ENCODE assay signal across 8 cellular contexts in genomic region chr4:153486281-153487151, GRCh38. TPM values are rescaled to one million over a fixed set of nuclear protein-coding genes. Genes with fewer than 3 reads are reported as not detected.
A peak's percentile ranks its signal among the peaks of the same experiment; 100 is the strongest.
DNase-seq lines count a peak whose midpoint lies in the region; ATAC-seq and TF ChIP-seq lines count a peak whose summit lies in the region.

No MANE protein-coding gene starts in this region.

- peak overlapping the region; percentile 81 to 90 (median 88) for H3K4me3 Mint-ChIP-seq in CD4-positive, CD25-positive, alpha-beta regulatory T cell
- H3K4me3 Mint-ChIP-seq in activated naive CD8-positive, alpha-beta T cell treated with anti-CD3 and anti-CD28 coated beads, Interleukin-2, amount 50 U/mL, for 24 hours = peak overlapping the region; percentile 76
- peak overlapping the region; percentile 51 for H3K4me3 Mint-ChIP-seq in type B pancreatic cell

- peak overlapping the region; percentile 92 for H3K27ac ChIP-seq in CD4-positive, CD25-positive, alpha-beta regulatory T cell (ENCODE audit: insufficient read depth, low read length, poor library complexity, severe bottlenecking)

- H3K36me3 ChIP-seq in CD4-positive, CD25-positive, alpha-beta regulatory T cell (ENCODE audit: control insufficient read depth, insufficient read depth, low read length) = peaks cover 5% of the 10 kb centered on the region

- peak overlapping the region; percentile 90 for H3K4me3 ChIP-seq in CD4-positive, CD25-positive, alpha-beta regulatory T cell (ENCODE audit: low read depth, low read length)

- peaks cover 8% of the 10 kb centered on the region for H3K36me3 Mint-ChIP-seq in CD4-positive, CD25-positive, alpha-beta regulatory T cell
- H3K36me3 Mint-ChIP-seq in activated naive CD8-positive, alpha-beta T cell treated with anti-CD3 and anti-CD28 coated beads, Interleukin-2, amount 50 U/mL, for 24 hours (ENCODE audit: low read depth) = peaks cover 15% of the 10 kb centered on the region
- no peaks in the 10 kb centered on the region for H3K36me3 Mint-ChIP-seq in type B pancreatic cell

- H3K9me3 Mint-ChIP-seq in CD4-positive, CD25-positive, alpha-beta regulatory T cell = no peaks in the 10 kb centered on the region
- no peaks in the 10 kb centered on the region for H3K9me3 Mint-ChIP-seq in activated naive CD8-positive, alpha-beta T cell treated with anti-CD3 and anti-CD28 coated beads, Interleukin-2, amount 50 U/mL, for 24 hours
- H3K9me3 Mint-ChIP-seq in type B pancreatic cell = no peaks in the 10 kb centered on the region

- peaks cover 86% of the 10 kb centered on the region for H3K4me1 ChIP-seq in CD4-positive, CD25-positive, alpha-beta regulatory T cell (ENCODE audit: control insufficient read depth, insufficient read depth, low read length, poor library complexity, severe bottlenecking)

- no peaks in the 10 kb centered on the region for H3K27me3 Mint-ChIP-seq in CD4-positive, CD25-positive, alpha-beta regulatory T cell
- H3K27me3 Mint-ChIP-seq in activated naive CD8-positive, alpha-beta T cell treated with anti-CD3 and anti-CD28 coated beads, Interleukin-2, amount 50 U/mL, for 24 hours = peaks cover 2% of the 10 kb centered on the region
- H3K27me3 Mint-ChIP-seq in type B pancreatic cell = no peaks in the 10 kb centered on the region

- peak; percentile 22 to 29 for ATAC-seq in CD4-positive, CD25-positive, alpha-beta regulatory T cell (ENCODE audit: low read depth in 2 of 2)
- ATAC-seq in activated naive CD8-positive, alpha-beta T cell treated with anti-CD3 and anti-CD28 coated beads, Interleukin-2, amount 50 U/mL, for 24 hours = no peak
- peak; percentile 64 for ATAC-seq in left colon
- no peak for ATAC-seq in HG02973 (IDR thresholded peaks at IDR 0.05; ENCODE audit: unreplicated experiment)

- intact Hi-C loops in left colon (cut with DNase I, micrococcal nuclease) = no loop called here

- DNase-seq in CD4-positive, CD25-positive, alpha-beta regulatory T cell = peak in 1 of 3 donors; percentile 57
- DNase-seq in HT1080 (ENCODE audit: low read depth) = peak; percentile 87
- no peak for DNase-seq in activated naive CD8-positive, alpha-beta T cell treated with anti-CD3 and anti-CD28 coated beads, Interleukin-2, amount 50 U/mL, for 24 hours
- no peak for DNase-seq in left colon
- DNase-seq in type B pancreatic cell (ENCODE audit: extremely low spot score, unreplicated experiment) = no peak
- no peak for DNase-seq in COLO829 (ENCODE audit: low spot score)
- no peak for DNase-seq in retina

- H3K4me1 Mint-ChIP-seq in CD4-positive, CD25-positive, alpha-beta regulatory T cell = peaks cover 37 to 83% (median 74%) of the 10 kb centered on the region in 4 donors
- peaks cover 85% of the 10 kb centered on the region for H3K4me1 Mint-ChIP-seq in activated naive CD8-positive, alpha-beta T cell treated with anti-CD3 and anti-CD28 coated beads, Interleukin-2, amount 50 U/mL, for 24 hours
- H3K4me1 Mint-ChIP-seq in type B pancreatic cell (ENCODE audit: unreplicated experiment) = peaks cover 53% of the 10 kb centered on the region

- TF ChIP-seq CTCF in type B pancreatic cell (conservative IDR thresholded peaks at IDR 0.05) = no peak

- no peaks in the 10 kb centered on the region for H3K9me3 ChIP-seq in CD4-positive, CD25-positive, alpha-beta regulatory T cell (ENCODE audit: control insufficient read depth in 2 of 2, low read length in 2 of 2)

- H3K27ac Mint-ChIP-seq in CD4-positive, CD25-positive, alpha-beta regulatory T cell = peak overlapping the region; percentile 95 to 99 (median 98)
- peak overlapping the region; percentile 95 for H3K27ac Mint-ChIP-seq in activated naive CD8-positive, alpha-beta T cell treated with anti-CD3 and anti-CD28 coated beads, Interleukin-2, amount 50 U/mL, for 24 hours
- peak overlapping the region; percentile 90 for H3K27ac Mint-ChIP-seq in type B pancreatic cell

- H3K27me3 ChIP-seq in CD4-positive, CD25-positive, alpha-beta regulatory T cell (ENCODE audit: control insufficient read depth, insufficient read depth, low read length) = no peaks in the 10 kb centered on the region

RNA-seq across cellular contexts. Expression of gene TMEM131L, which starts 20.4 kb away (rescaled TPM):
- 86.4 TPM for total RNA-seq in CD4-positive, CD25-positive, alpha-beta regulatory T cell
- polyA plus RNA-seq in CD4-positive, CD25-positive, alpha-beta regulatory T cell = 10 to 100 TPM; 35.5 to 48.4 (median 40.1) TPM
- total RNA-seq in HT1080 (2014; rRNA removed; shearing (Covaris generic)) = 9.9 and 10.0 TPM in 2 replicates
- polyA plus RNA-seq in HT1080 (2015; cell fraction: cytosol; rRNA removed) = 3.6 and 5.1 TPM in 2 replicates
- 18.0 and 19.0 TPM in 2 replicates for polyA plus RNA-seq in HT1080 (2015; cell fraction: nucleus; rRNA removed)
- 1 to 10 TPM; 3.6 to 8.0 TPM for total RNA-seq in left colon
- total RNA-seq in type B pancreatic cell (ENCODE audit: low replicate concordance) = 5.4 and 21.3 TPM in 2 replicates

Comparison
In these comparisons a context has a peak if more than half of its experiments do, and no peak if none do; other contexts are left out.
1. ATAC-seq: peak in CD4-positive, CD25-positive, alpha-beta regulatory T cell (2 of 2) and left colon (single experiment); none in activated naive CD8-positive, alpha-beta T cell treated with anti-CD3 and anti-CD28 coated beads, Interleukin-2, amount 50 U/mL, for 24 hours (single experiment) and HG02973 (single experiment).
2. Peak in every context shown above with its lines, with median percentiles within 50 percentile points of each other: H3K27ac Mint-ChIP-seq and H3K4me3 Mint-ChIP-seq.